Comparison of ENCODE assay signal across 15 cellular contexts in genomic region chr2:224433442-224433841, GRCh38. TPM values are rescaled to one million over a fixed set of nuclear protein-coding genes. Genes with fewer than 3 reads are reported as not detected.
"Had no signal": no experiment of that assay in that cellular context is flagged by ENCODE, and none has a peak within 500 bp of the region (broad histone marks: within the 10 kb centered on the region; RNA-seq: fewer than 3 reads in every experiment).

No MANE protein-coding gene starts in this region.

- H3K4me1 Mint-ChIP-seq: activated B cell treated with CpG ODN at 0.5 μM for 24 hours; activated naive CD4-positive, alpha-beta T cell treated with anti-CD3 and anti-CD28 coated beads, Interleukin-2, amount 50 U/mL, for 24 hours had no signal

- H3K27ac ChIP-seq: right atrium auricular region, stomach, thoracic aorta had no signal

- H3K4me3 ChIP-seq: right atrium auricular region, stomach, thoracic aorta had no signal

- H3K27ac Mint-ChIP-seq: activated B cell treated with CpG ODN at 0.5 μM for 24 hours; activated naive CD4-positive, alpha-beta T cell treated with anti-CD3 and anti-CD28 coated beads, Interleukin-2, amount 50 U/mL, for 24 hours; dendritic cell treated with granulocyte-macrophage colony-stimulating factor and Interleukin-4, amounts not matched to agents 40 ng/mL and 50 ng/mL, for 4 days; T-helper 1 cell treated with Interleukin-12 subunit alpha and Interleukin-12 subunit beta and Interleukin-4 antibody, amounts not matched to agents 30 μg/mL and 1 μg/mL, for 36 hours had no signal

- H3K9me3 Mint-ChIP-seq: activated naive CD4-positive, alpha-beta T cell treated with anti-CD3 and anti-CD28 coated beads, Interleukin-2, amount 50 U/mL, for 24 hours; T-helper 1 cell treated with Interleukin-12 subunit alpha and Interleukin-12 subunit beta and Interleukin-4 antibody, amounts not matched to agents 30 μg/mL and 1 μg/mL, for 36 hours had no signal

- H3K4me3 Mint-ChIP-seq: activated B cell treated with CpG ODN at 0.5 μM for 24 hours; activated naive CD4-positive, alpha-beta T cell treated with anti-CD3 and anti-CD28 coated beads, Interleukin-2, amount 50 U/mL, for 24 hours; dendritic cell treated with granulocyte-macrophage colony-stimulating factor and Interleukin-4, amounts not matched to agents 40 ng/mL and 50 ng/mL, for 4 days; T-helper 1 cell treated with Interleukin-12 subunit alpha and Interleukin-12 subunit beta and Interleukin-4 antibody, amounts not matched to agents 30 μg/mL and 1 μg/mL, for 36 hours had no signal

- H3K27me3 ChIP-seq: right atrium auricular region, stomach had no signal

- H3K27me3 Mint-ChIP-seq: dendritic cell treated with granulocyte-macrophage colony-stimulating factor and Interleukin-4, amounts not matched to agents 40 ng/mL and 50 ng/mL, for 4 days had no signal

- DNase-seq: activated B cell treated with CpG ODN at 0.5 μM for 24 hours; activated CD4-positive, alpha-beta T cell treated with anti-CD3 and anti-CD28 coated beads, Interleukin-2, amount 50 U/mL, for 1 hour; activated T-cell treated with anti-CD3 and anti-CD28 coated beads, Interleukin-2, amount 50 U/mL, for 1 hour; amniotic stem cell; cerebellar nuclear complex; glutamatergic neuron; kidney glomerular epithelial cell; small intestine; stomach had no signal

- H3K36me3 Mint-ChIP-seq: activated naive CD4-positive, alpha-beta T cell treated with anti-CD3 and anti-CD28 coated beads, Interleukin-2, amount 50 U/mL, for 24 hours had no signal

- H3K9me3 ChIP-seq: stomach, thoracic aorta had no signal

- H3K36me3 ChIP-seq: right atrium auricular region, stomach, thoracic aorta had no signal

- H3K4me1 ChIP-seq: right atrium auricular region had no signal

RNA-seq across cellular contexts. Expression of gene FAM124B, which starts 31.5 kb away (rescaled TPM):
- total RNA-seq: activated B cell treated with CpG ODN at 0.5 μM for 24 hours had no signal
- polyA plus RNA-seq: neural cell had no signal
